Comparison of ENCODE assay signal across 9 cellular contexts in genomic region chr11:82315093-82315492, GRCh38.
DNase-seq lines count a peak whose midpoint lies in the region; ATAC-seq and TF ChIP-seq lines count a peak whose summit lies in the region.
"Had no signal": no experiment of that assay in that cellular context is flagged by ENCODE, and none has a peak within 500 bp of the region (broad histone marks: within the 10 kb centered on the region; RNA-seq: fewer than 3 reads in every experiment).

No MANE protein-coding gene starts in this region.

- H3K4me1 ChIP-seq in left lung (no peaks in the 10 kb centered on the region), gastroesophageal sphincter (no peaks in the 10 kb centered on the region)

- WGBS in gastroesophageal sphincter (ENCODE audit: low coverage in 1 of 2), 2 donors: 52 to 53% methylated on average over 3 of the region's 4 CpGs

- DNase-seq in SK-N-DZ (ENCODE audit: low spot score) (peak; percentile 68), left lung (no peak)
- DNase-seq in central memory CD4-positive, alpha-beta T cell: no peak
- DNase-seq: effector CD4-positive, alpha-beta T cell had no signal

- H3K9me3 ChIP-seq in left lung (no peaks in the 10 kb centered on the region), gastroesophageal sphincter (no peaks in the 10 kb centered on the region)

- TF ChIP-seq EP300 in gastroesophageal sphincter (IDR thresholded peaks at IDR 0.05): no peak

- TF ChIP-seq CTCF in GM12873 (IDR thresholded peaks at IDR 0.05; ENCODE audit: insufficient read depth, low read depth, low read length, missing control alignments) (peak; percentile 54), left lung (IDR thresholded peaks at IDR 0.05) (peak in 1 of 2 donors; percentile 12), gastroesophageal sphincter (IDR thresholded peaks at IDR 0.05) (peak in 2 of 4 experiments; percentile 23 to 38)

- no peak for TF ChIP-seq POLR2A in gastroesophageal sphincter (IDR thresholded peaks at IDR 0.05)

- ATAC-seq in HG02870 (IDR thresholded peaks at IDR 0.05; ENCODE audit: unreplicated experiment): peak; percentile 57
- peak; percentile 51 for ATAC-seq in left lung
- ATAC-seq in gastroesophageal sphincter: no peak
- ATAC-seq in GM18858 (IDR thresholded peaks at IDR 0.05; ENCODE audit: unreplicated experiment): no peak
- ATAC-seq in HG03025 (IDR thresholded peaks at IDR 0.05; ENCODE audit: low FRiP score, unreplicated experiment): no peak

- H3K4me3 ChIP-seq in left lung (no peak overlapping the region), gastroesophageal sphincter (no peak overlapping the region)

- H3K36me3 ChIP-seq in left lung (no peaks in the 10 kb centered on the region), gastroesophageal sphincter (no peaks in the 10 kb centered on the region)

- H3K27me3 ChIP-seq in left lung (no peaks in the 10 kb centered on the region), gastroesophageal sphincter (no peaks in the 10 kb centered on the region)

- H3K27ac ChIP-seq in left lung (no peak overlapping the region), gastroesophageal sphincter (no peak overlapping the region)

- intact Hi-C loops in left lung (cut with DNase I): no loop called here

Comparison
In these comparisons a context has a peak if more than half of its experiments do, and no peak if none do; other contexts are left out.
1. ATAC-seq: peak in HG02870 (single experiment) and left lung (single experiment); none in gastroesophageal sphincter (single experiment), GM18858 (single experiment) and HG03025 (single experiment).